In genomic region chr7:117780832-117781231, GRCh38 we compare ENCODE assay signal across 9 cellular contexts.
DNase-seq lines count a peak whose midpoint lies in the region; ATAC-seq and TF ChIP-seq lines count a peak whose summit lies in the region.
"Had no signal": no experiment of that assay in that cellular context is flagged by ENCODE, and none has a peak within 500 bp of the region (broad histone marks: within the 10 kb centered on the region; RNA-seq: fewer than 3 reads in every experiment).

No MANE protein-coding gene starts in this region.

- ATAC-seq in GM18508 (IDR thresholded peaks at IDR 0.05; ENCODE audit: insufficient read depth, unreplicated experiment) (peak; percentile 68), GM21723 (IDR thresholded peaks at IDR 0.05; ENCODE audit: unreplicated experiment) (peak; percentile 88), HG03457 (IDR thresholded peaks at IDR 0.05; ENCODE audit: unreplicated experiment) (peak; percentile 76), gastrocnemius medialis (no peak)
- ATAC-seq: heart right ventricle had no signal

- H3K4me3 ChIP-seq in foreskin fibroblast (ENCODE audit: low read depth in 1 of 2, low read length in 2 of 2) (no peak overlapping the region), ovary (no peak overlapping the region), gastrocnemius medialis (no peak overlapping the region)
- H3K4me3 ChIP-seq: heart right ventricle had no signal

- no peaks in the 10 kb centered on the region for H3K4me1 ChIP-seq in ovary (ENCODE audit: insufficient read depth)
- H3K4me1 ChIP-seq in gastrocnemius medialis = no peaks in the 10 kb centered on the region

- TF ChIP-seq POLR2A in ovary (IDR thresholded peaks at IDR 0.05) (no peak), gastrocnemius medialis (IDR thresholded peaks at IDR 0.05) (no peak)

- intact Hi-C loops in ovary (cut with DNase I) = no loop called here
- intact Hi-C loops in gastrocnemius medialis (cut with DNase I; ENCODE audit: low total_unique reads) = no loop called here

- H3K27me3 ChIP-seq in ovary (no peaks in the 10 kb centered on the region), gastrocnemius medialis (no peaks in the 10 kb centered on the region)
- H3K27me3 ChIP-seq: heart right ventricle had no signal

- WGBS in ovary, 3 donors = 22 to 54% (median 27%) methylated on average over 2 of the region's 2 CpGs

- TF ChIP-seq CTCF in foreskin fibroblast (IDR thresholded peaks at IDR 0.05; ENCODE audit: low read depth, low read length) (no peak), ovary (IDR thresholded peaks at IDR 0.05) (no peak), gastrocnemius medialis (IDR thresholded peaks at IDR 0.05 in 4 of 5, conservative IDR thresholded peaks at IDR 0.05 in 1 of 5) (no peak)

- in situ Hi-C loops in gastrocnemius medialis (cut with MboI; ENCODE audit: low sequenced_read_pairs in 4 of 4) = no loop called here

- TF ChIP-seq EP300 in ovary (IDR thresholded peaks at IDR 0.05) = no peak

- H3K27ac ChIP-seq in ovary (no peak overlapping the region), gastrocnemius medialis (no peak overlapping the region)
- H3K27ac ChIP-seq: heart right ventricle had no signal

- H3K9me3 ChIP-seq in ovary (no peaks in the 10 kb centered on the region), gastrocnemius medialis (no peaks in the 10 kb centered on the region)
- H3K9me3 ChIP-seq: heart right ventricle had no signal

- H3K36me3 ChIP-seq in ovary (no peaks in the 10 kb centered on the region), gastrocnemius medialis (no peaks in the 10 kb centered on the region)

- DNase-seq in foreskin fibroblast (peak; percentile 1 to 38), ovary (no peak), NCI-H526 treated with DMSO at 0.1 percent for 48 hours (lab: John Stamatoyannopoulos, UW) (no peak), gastrocnemius medialis (no peak), 8988T (no peak)
- DNase-seq: heart right ventricle had no signal

Comparison
In these comparisons a context has a peak if more than half of its experiments do, and no peak if none do; other contexts are left out.
1. ATAC-seq: peak in GM18508 (single experiment), GM21723 (single experiment) and HG03457 (single experiment); none in gastrocnemius medialis (0 of 2).
2. DNase-seq: peak in foreskin fibroblast (2 of 2); none in ovary (0 of 5), NCI-H526 treated with DMSO at 0.1 percent for 48 hours (single experiment), gastrocnemius medialis (0 of 2) and 8988T (single experiment).